Comparison of ENCODE assay signal across 36 cellular contexts in genomic region chrX:18864390-18864920, GRCh38.
"Had no signal": no experiment of that assay in that cellular context is flagged by ENCODE, and none has a peak within 500 bp of the region (broad histone marks: within the 10 kb centered on the region; RNA-seq: fewer than 3 reads in every experiment).

No MANE protein-coding gene starts in this region.

- H3K4me3 Mint-ChIP-seq: activated CD4-positive, alpha-beta memory T cell treated with anti-CD3 and anti-CD28 coated beads, Interleukin-2, amount 10 ng/mL, durations not matched to agents 7 days and 5 days; activated CD4-positive, alpha-beta T cell treated with anti-CD3 and anti-CD28 coated beads for 36 hours; activated CD4-positive, alpha-beta T cell treated with anti-CD3 and anti-CD28 coated beads, Interleukin-2, amount 10 ng/mL, durations not matched to agents 7 days and 5 days; activated CD8-positive, alpha-beta memory T cell treated with anti-CD3 and anti-CD28 coated beads, Interleukin-2, amount 10 ng/mL, durations not matched to agents 7 days and 5 days; activated CD8-positive, alpha-beta T cell treated with anti-CD3 and anti-CD28 coated beads, Interleukin-2, amount 10 ng/mL, durations not matched to agents 7 days and 5 days; activated naive CD4-positive, alpha-beta T cell treated with anti-CD3 and anti-CD28 coated beads, Interleukin-2, amount 10 ng/mL, durations not matched to agents 7 days and 5 days; activated naive CD4-positive, alpha-beta T cell treated with anti-CD3 and anti-CD28 coated beads, Interleukin-2, amount 50 U/mL, for 24 hours; activated naive CD8-positive, alpha-beta T cell; activated naive CD8-positive, alpha-beta T cell treated with anti-CD3 and anti-CD28 coated beads, Interleukin-2, amount 10 ng/mL, durations not matched to agents 7 days and 5 days; activated naive CD8-positive, alpha-beta T cell treated with anti-CD3 and anti-CD28 coated beads, Interleukin-2, amount 50 U/mL, for 24 hours; activated T-cell treated with anti-CD3 and anti-CD28 coated beads, Interleukin-2, amount 50 U/mL, for 24 hours; brain; central memory CD8-positive, alpha-beta T cell; T-helper 1 cell treated with Interleukin-12 subunit alpha and Interleukin-12 subunit beta and Interleukin-4 antibody, amounts not matched to agents 30 μg/mL and 1 μg/mL, for 36 hours; T-helper 2 cell treated with Interferon-gamma antibody and Interleukin-4, amounts not matched to agents 5 μg/mL and 100 μg/mL, for 36 hours had no signal

- H3K9me3 Mint-ChIP-seq: activated CD4-positive, alpha-beta memory T cell treated with anti-CD3 and anti-CD28 coated beads, Interleukin-2, amount 10 ng/mL, durations not matched to agents 7 days and 5 days; activated CD4-positive, alpha-beta T cell treated with anti-CD3 and anti-CD28 coated beads, Interleukin-2, amount 10 ng/mL, durations not matched to agents 7 days and 5 days; activated naive CD4-positive, alpha-beta T cell treated with anti-CD3 and anti-CD28 coated beads, Interleukin-2, amount 10 ng/mL, durations not matched to agents 7 days and 5 days; activated naive CD4-positive, alpha-beta T cell treated with anti-CD3 and anti-CD28 coated beads, Interleukin-2, amount 50 U/mL, for 24 hours; activated naive CD8-positive, alpha-beta T cell treated with anti-CD3 and anti-CD28 coated beads, Interleukin-2, amount 10 ng/mL, durations not matched to agents 7 days and 5 days; activated naive CD8-positive, alpha-beta T cell treated with anti-CD3 and anti-CD28 coated beads, Interleukin-2, amount 50 U/mL, for 24 hours; activated T-cell treated with anti-CD3 and anti-CD28 coated beads, Interleukin-2, amount 50 U/mL, for 24 hours; activated T-helper 2 cell treated with anti-CD3 and anti-CD28 coated beads, Interferon-gamma antibody, Interleukin-2, Interleukin-4, amounts not matched to agents 10 μg/mL and 5 μg/mL and 100 μg/mL, durations not matched to agents 14 hours and 24 hours and 36 hours; central memory CD8-positive, alpha-beta T cell; T-helper 1 cell treated with Interleukin-12 subunit alpha and Interleukin-12 subunit beta and Interleukin-4 antibody, amounts not matched to agents 30 μg/mL and 1 μg/mL, for 36 hours; T-helper 2 cell treated with Interferon-gamma antibody and Interleukin-4, amounts not matched to agents 5 μg/mL and 100 μg/mL, for 36 hours had no signal

- DNase-seq: activated CD4-positive, alpha-beta memory T cell treated with anti-CD3 and anti-CD28 coated beads, Interleukin-2, amount 10 ng/mL, durations not matched to agents 7 days and 5 days; activated CD4-positive, alpha-beta T cell treated with anti-CD3 and anti-CD28 coated beads for 1 hour; activated CD4-positive, alpha-beta T cell treated with anti-CD3 and anti-CD28 coated beads for 36 hours; activated CD4-positive, alpha-beta T cell treated with anti-CD3 and anti-CD28 coated beads for 48 hours; activated CD4-positive, alpha-beta T cell treated with anti-CD3 and anti-CD28 coated beads, Interleukin-2, amount 10 ng/mL, durations not matched to agents 7 days and 5 days; activated CD4-positive, alpha-beta T cell treated with anti-CD3 and anti-CD28 coated beads, Interleukin-2, amount 50 U/mL, for 48 hours; activated CD4-positive, CD25-positive, alpha-beta regulatory T cell; activated CD8-positive, alpha-beta memory T cell treated with anti-CD3 and anti-CD28 coated beads for 24 hours; activated CD8-positive, alpha-beta memory T cell treated with anti-CD3 and anti-CD28 coated beads, Interleukin-2, amount 10 ng/mL, durations not matched to agents 7 days and 5 days; activated CD8-positive, alpha-beta memory T cell treated with anti-CD3 and anti-CD28 coated beads, Interleukin-2, amount 50 U/mL, for 48 hours; activated CD8-positive, alpha-beta T cell treated with anti-CD3 and anti-CD28 coated beads, Interleukin-2, amount 10 ng/mL, durations not matched to agents 7 days and 5 days; activated effector memory CD4-positive, alpha-beta T cell treated with Interleukin-2 at 50 U/mL for 16 hours; activated gamma-delta T cell; activated naive CD4-positive, alpha-beta T cell treated with anti-CD3 and anti-CD28 coated beads, Interleukin-2, amount 10 ng/mL, durations not matched to agents 7 days and 5 days; activated naive CD4-positive, alpha-beta T cell treated with Interleukin-2 at 50 U/mL for 16 hours; activated naive CD8-positive, alpha-beta T cell treated with anti-CD3 and anti-CD28 coated beads, Interleukin-2, amount 10 ng/mL, durations not matched to agents 7 days and 5 days; activated naive CD8-positive, alpha-beta T cell treated with anti-CD3 and anti-CD28 coated beads, Interleukin-2, amount 50 U/mL, for 24 hours; activated T-cell treated with anti-CD3 and anti-CD28 coated beads, Interleukin-2, amount 50 U/mL, for 24 hours; activated T-cell treated with anti-CD3 and anti-CD28 coated beads, Interleukin-2, amount 50 U/mL, for 48 hours; amygdala; anterior cingulate cortex; caudate nucleus; cerebellar nuclear complex; T-helper 2 cell; T-helper 9 cell had no signal

- H3K27me3 ChIP-seq: ascending aorta, cardiac muscle cell had no signal

- H3K36me3 ChIP-seq: ascending aorta, cardiac muscle cell had no signal

- H3K36me3 Mint-ChIP-seq: activated CD8-positive, alpha-beta memory T cell treated with anti-CD3 and anti-CD28 coated beads, Interleukin-2, amount 10 ng/mL, durations not matched to agents 7 days and 5 days; activated naive CD4-positive, alpha-beta T cell treated with anti-CD3 and anti-CD28 coated beads, Interleukin-2, amount 10 ng/mL, durations not matched to agents 7 days and 5 days; activated naive CD4-positive, alpha-beta T cell treated with anti-CD3 and anti-CD28 coated beads, Interleukin-2, amount 50 U/mL, for 24 hours; activated naive CD8-positive, alpha-beta T cell; activated naive CD8-positive, alpha-beta T cell treated with anti-CD3 and anti-CD28 coated beads, Interleukin-2, amount 10 ng/mL, durations not matched to agents 7 days and 5 days; brain had no signal

- H3K9me3 ChIP-seq: ascending aorta had no signal

- H3K4me3 ChIP-seq: ascending aorta, cardiac muscle cell had no signal

- H3K27ac Mint-ChIP-seq: activated CD4-positive, alpha-beta memory T cell treated with anti-CD3 and anti-CD28 coated beads, Interleukin-2, amount 10 ng/mL, durations not matched to agents 7 days and 5 days; activated CD4-positive, alpha-beta T cell treated with anti-CD3 and anti-CD28 coated beads for 36 hours; activated CD4-positive, alpha-beta T cell treated with anti-CD3 and anti-CD28 coated beads, Interleukin-2, amount 10 ng/mL, durations not matched to agents 7 days and 5 days; activated CD8-positive, alpha-beta memory T cell treated with anti-CD3 and anti-CD28 coated beads, Interleukin-2, amount 10 ng/mL, durations not matched to agents 7 days and 5 days; activated CD8-positive, alpha-beta T cell treated with anti-CD3 and anti-CD28 coated beads, Interleukin-2, amount 10 ng/mL, durations not matched to agents 7 days and 5 days; activated naive CD4-positive, alpha-beta T cell treated with anti-CD3 and anti-CD28 coated beads, Interleukin-2, amount 10 ng/mL, durations not matched to agents 7 days and 5 days; activated naive CD4-positive, alpha-beta T cell treated with anti-CD3 and anti-CD28 coated beads, Interleukin-2, amount 50 U/mL, for 24 hours; activated naive CD8-positive, alpha-beta T cell; activated naive CD8-positive, alpha-beta T cell treated with anti-CD3 and anti-CD28 coated beads, Interleukin-2, amount 10 ng/mL, durations not matched to agents 7 days and 5 days; activated naive CD8-positive, alpha-beta T cell treated with anti-CD3 and anti-CD28 coated beads, Interleukin-2, amount 50 U/mL, for 24 hours; activated T-cell treated with anti-CD3 and anti-CD28 coated beads, Interleukin-2, amount 50 U/mL, for 24 hours; activated T-helper 2 cell treated with anti-CD3 and anti-CD28 coated beads, Interferon-gamma antibody, Interleukin-2, Interleukin-4, amounts not matched to agents 10 μg/mL and 5 μg/mL and 100 μg/mL, durations not matched to agents 14 hours and 24 hours and 36 hours; T-helper 1 cell treated with Interleukin-12 subunit alpha and Interleukin-12 subunit beta and Interleukin-4 antibody, amounts not matched to agents 30 μg/mL and 1 μg/mL, for 36 hours; T-helper 2 cell treated with Interferon-gamma antibody and Interleukin-4, amounts not matched to agents 5 μg/mL and 100 μg/mL, for 36 hours had no signal

- ATAC-seq: activated CD4-positive, alpha-beta T cell treated with anti-CD3 and anti-CD28 coated beads for 36 hours; activated CD4-positive, CD25-positive, alpha-beta regulatory T cell treated with anti-CD3 and anti-CD28 coated beads, Interleukin-2, amount 50 U/mL, for 24 hours; activated CD8-positive, alpha-beta memory T cell treated with anti-CD3 and anti-CD28 coated beads, Interleukin-2, amount 10 ng/mL, durations not matched to agents 7 days and 5 days; activated CD8-positive, alpha-beta T cell treated with anti-CD3 and anti-CD28 coated beads, Interleukin-2, amount 10 ng/mL, durations not matched to agents 7 days and 5 days; activated naive CD8-positive, alpha-beta T cell treated with anti-CD3 and anti-CD28 coated beads, Interleukin-2, amount 50 U/mL, for 24 hours had no signal

- H3K4me1 ChIP-seq: ascending aorta had no signal

- H3K4me1 Mint-ChIP-seq: activated CD4-positive, alpha-beta memory T cell treated with anti-CD3 and anti-CD28 coated beads, Interleukin-2, amount 10 ng/mL, durations not matched to agents 7 days and 5 days; activated CD4-positive, alpha-beta T cell treated with anti-CD3 and anti-CD28 coated beads for 36 hours; activated CD4-positive, alpha-beta T cell treated with anti-CD3 and anti-CD28 coated beads, Interleukin-2, amount 10 ng/mL, durations not matched to agents 7 days and 5 days; activated CD8-positive, alpha-beta memory T cell treated with anti-CD3 and anti-CD28 coated beads, Interleukin-2, amount 10 ng/mL, durations not matched to agents 7 days and 5 days; activated naive CD4-positive, alpha-beta T cell treated with anti-CD3 and anti-CD28 coated beads, Interleukin-2, amount 10 ng/mL, durations not matched to agents 7 days and 5 days; activated naive CD4-positive, alpha-beta T cell treated with anti-CD3 and anti-CD28 coated beads, Interleukin-2, amount 50 U/mL, for 24 hours; activated naive CD8-positive, alpha-beta T cell treated with anti-CD3 and anti-CD28 coated beads, Interleukin-2, amount 10 ng/mL, durations not matched to agents 7 days and 5 days; activated naive CD8-positive, alpha-beta T cell treated with anti-CD3 and anti-CD28 coated beads, Interleukin-2, amount 50 U/mL, for 24 hours; brain; central memory CD8-positive, alpha-beta T cell had no signal

- H3K27me3 Mint-ChIP-seq: activated CD4-positive, alpha-beta memory T cell treated with anti-CD3 and anti-CD28 coated beads, Interleukin-2, amount 10 ng/mL, durations not matched to agents 7 days and 5 days; activated CD4-positive, alpha-beta T cell treated with anti-CD3 and anti-CD28 coated beads for 36 hours; activated CD4-positive, alpha-beta T cell treated with anti-CD3 and anti-CD28 coated beads, Interleukin-2, amount 10 ng/mL, durations not matched to agents 7 days and 5 days; activated CD8-positive, alpha-beta memory T cell treated with anti-CD3 and anti-CD28 coated beads, Interleukin-2, amount 10 ng/mL, durations not matched to agents 7 days and 5 days; activated naive CD4-positive, alpha-beta T cell treated with anti-CD3 and anti-CD28 coated beads, Interleukin-2, amount 10 ng/mL, durations not matched to agents 7 days and 5 days; activated naive CD4-positive, alpha-beta T cell treated with anti-CD3 and anti-CD28 coated beads, Interleukin-2, amount 50 U/mL, for 24 hours; activated naive CD8-positive, alpha-beta T cell; activated naive CD8-positive, alpha-beta T cell treated with anti-CD3 and anti-CD28 coated beads, Interleukin-2, amount 10 ng/mL, durations not matched to agents 7 days and 5 days; activated naive CD8-positive, alpha-beta T cell treated with anti-CD3 and anti-CD28 coated beads, Interleukin-2, amount 50 U/mL, for 24 hours; brain; central memory CD8-positive, alpha-beta T cell had no signal

- H3K27ac ChIP-seq: ascending aorta, cardiac muscle cell, VCaP had no signal
